In the genomic region with DNA sequence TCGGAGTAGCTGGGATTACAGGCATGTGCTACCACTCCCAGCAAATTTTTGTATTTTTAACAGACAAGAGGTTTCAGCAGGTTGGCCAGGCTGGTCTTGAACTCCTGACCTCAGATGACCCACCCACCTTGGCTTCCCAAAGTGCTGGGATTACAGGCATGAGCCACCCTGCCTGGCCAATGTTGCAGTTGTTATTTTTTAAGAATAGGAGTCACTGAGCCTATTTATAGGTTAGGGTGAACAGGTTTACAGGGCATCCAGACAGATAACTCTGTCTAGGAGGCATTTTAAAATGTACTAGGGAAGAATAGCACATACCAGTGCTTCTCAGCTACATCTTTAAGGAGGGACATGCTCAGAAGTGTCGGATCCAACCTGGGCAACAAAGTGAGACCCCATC, we compare ENCODE assay signal across 22 cellular contexts.
"Had no signal": no experiment of that assay in that cellular context is flagged by ENCODE, and none has a peak within 500 bp of the region (broad histone marks: within the 10 kb centered on the region; RNA-seq: fewer than 3 reads in every experiment).

No MANE protein-coding gene starts in this region.

- H3K4me1 ChIP-seq: colonic mucosa, esophagus squamous epithelium, foreskin keratinocyte, gastrocnemius medialis, gastroesophageal sphincter, heart left ventricle, heart right ventricle had no signal

- H3K4me3 ChIP-seq: colonic mucosa, coronary artery, dorsolateral prefrontal cortex, esophagus squamous epithelium, gastrocnemius medialis, gastroesophageal sphincter, heart left ventricle, heart right ventricle had no signal

- H3K27me3 ChIP-seq: colonic mucosa, esophagus squamous epithelium, foreskin keratinocyte, gastrocnemius medialis, gastroesophageal sphincter, heart left ventricle, heart right ventricle had no signal

- DNase-seq: colonic mucosa; cortex of kidney; dermis blood vessel endothelial cell; dorsolateral prefrontal cortex; effector CD4-positive, alpha-beta T cell; effector CD8-positive, alpha-beta T cell; effector memory CD4-positive, alpha-beta T cell; effector memory CD8-positive, alpha-beta T cell; endodermal cell; erythroblast; esophagus squamous epithelium; foreskin fibroblast; foreskin keratinocyte; foreskin melanocyte; gastrocnemius medialis; glutamatergic neuron; head of caudate nucleus; heart left ventricle; heart right ventricle had no signal

- H3K9me3 ChIP-seq: colonic mucosa, esophagus squamous epithelium, gastrocnemius medialis, gastroesophageal sphincter, heart left ventricle, heart right ventricle had no signal

- H3K27ac ChIP-seq: colonic mucosa, coronary artery, dorsolateral prefrontal cortex, epithelial cell of prostate, esophagus squamous epithelium, foreskin keratinocyte, gastrocnemius medialis, gastroesophageal sphincter, heart left ventricle, heart right ventricle had no signal

- H3K36me3 ChIP-seq: colonic mucosa, esophagus squamous epithelium, gastrocnemius medialis, gastroesophageal sphincter, heart left ventricle, heart right ventricle had no signal
